ENCODE assay signal across 1 cellular context in genomic region chr11:69716891-69717747, GRCh38.
TF ChIP-seq lines count a peak whose summit lies in the region.

No MANE protein-coding gene starts in this region.

TF ChIP-seq in HepG2, 621 proteins besides CTCF, POLR2A, EP300 and RAD21:
- TF ChIP-seq LBX2 (CRISPR knock-in tag; IDR thresholded peaks at IDR 0.05; ENCODE audit: borderline replicate concordance) (no peak), MNT (IDR thresholded peaks at IDR 0.05) (peak; percentile 24; the same call in 1 of the 2 replicates)
